16 cellular contexts compared by ENCODE assay signal in genomic region chr4:151983854-151984253, GRCh38.
DNase-seq lines count a peak whose midpoint lies in the region; ATAC-seq and TF ChIP-seq lines count a peak whose summit lies in the region.
"Had no signal": no experiment of that assay in that cellular context is flagged by ENCODE, and none has a peak within 500 bp of the region (broad histone marks: within the 10 kb centered on the region; RNA-seq: fewer than 3 reads in every experiment).

No MANE protein-coding gene starts in this region.

- in situ Hi-C loops in G401 (cut with HindIII; ENCODE audit: low sequenced_read_pairs): no loop called here
- in situ Hi-C loops in astrocyte of the cerebellum (cut with HindIII; ENCODE audit: low sequenced_read_pairs): no loop called here

- DNase-seq in G401 (ENCODE audit: low spot score): peak; percentile 94
- DNase-seq in NCI-H146 (lab: John Stamatoyannopoulos, UW): peak; percentile 79
- peak; percentile 38 for DNase-seq in astrocyte of the cerebellum (ENCODE audit: low read depth)
- peak in 2 of 3 donors; percentile 21 to 65 for DNase-seq in right lobe of liver
- no peak for DNase-seq in iPS-NIHi7 (ENCODE audit: extremely low spot score)
- no peak for DNase-seq in stomach
- no peak for DNase-seq in LoVo (ENCODE audit: low spot score)
- DNase-seq: activated CD4-positive, alpha-beta T cell treated with anti-CD3 and anti-CD28 coated beads, Interleukin-2, amount 50 U/mL, for 1 hour; activated T-cell treated with anti-CD3 and anti-CD28 coated beads, Interleukin-2, amount 50 U/mL, for 1 hour; DMS53; foreskin fibroblast; naive thymus-derived CD8-positive, alpha-beta T cell; NCI-H226; psoas muscle had no signal

- intact Hi-C loops in right lobe of liver (cut with DNase I): no loop called here
- intact Hi-C loops in stomach (cut with DNase I; ENCODE audit: low total_unique reads): no loop called here

- ATAC-seq in right lobe of liver: peak; percentile 62 to 78 (median 71)
- ATAC-seq: naive thymus-derived CD8-positive, alpha-beta T cell; psoas muscle; SK-N-SH treated with all-trans-retinoic acid at 6 μM for 48 hours had no signal

- H3K4me3 ChIP-seq in astrocyte of the cerebellum (ENCODE audit: low read depth, low read length) (no peak overlapping the region), right lobe of liver (no peak overlapping the region), stomach (no peak overlapping the region)
- H3K4me3 ChIP-seq: cardiac muscle cell, psoas muscle had no signal

- H3K4me1 ChIP-seq in right lobe of liver (no peaks in the 10 kb centered on the region), stomach (peaks cover 0 to 5% (median 0%) of the 10 kb centered on the region in 4 donors)
- H3K4me1 ChIP-seq: psoas muscle had no signal

- H3K27me3 ChIP-seq in right lobe of liver: no peaks in the 10 kb centered on the region
- H3K27me3 ChIP-seq in stomach: no peaks in the 10 kb centered on the region
- H3K27me3 ChIP-seq: cardiac muscle cell had no signal

- H3K27ac ChIP-seq in right lobe of liver: no peak overlapping the region
- no peak overlapping the region for H3K27ac ChIP-seq in stomach
- H3K27ac ChIP-seq: cardiac muscle cell, psoas muscle had no signal

- H3K9me3 ChIP-seq in right lobe of liver (no peaks in the 10 kb centered on the region), stomach (no peaks in the 10 kb centered on the region)
- H3K9me3 ChIP-seq: psoas muscle had no signal

- WGBS in right lobe of liver (ENCODE audit: insufficient coverage, low coverage, low lambda C conversion rate, missing lambda C conversion rate): 52% methylated on average over 3 of the region's 3 CpGs
- 41 to 60% (median 58%) methylated on average over 3 of the region's 3 CpGs for WGBS in stomach, 5 donors

- no peak for TF ChIP-seq EP300 in stomach (IDR thresholded peaks at IDR 0.05)

- H3K36me3 ChIP-seq in right lobe of liver (no peaks in the 10 kb centered on the region), stomach (no peaks in the 10 kb centered on the region)
- H3K36me3 ChIP-seq: cardiac muscle cell had no signal

- TF ChIP-seq POLR2A in right lobe of liver (IDR thresholded peaks at IDR 0.05) (no peak), stomach (IDR thresholded peaks at IDR 0.05) (no peak)

- no peak for TF ChIP-seq CTCF in astrocyte of the cerebellum (IDR thresholded peaks at IDR 0.05; ENCODE audit: low read depth, low read length, missing control alignments)
- TF ChIP-seq CTCF in right lobe of liver (IDR thresholded peaks at IDR 0.05): no peak
- TF ChIP-seq CTCF in stomach (IDR thresholded peaks at IDR 0.05): no peak

Comparison
In these comparisons a context has a peak if more than half of its experiments do, and no peak if none do; other contexts are left out.
1. DNase-seq: peak in G401 (single experiment), NCI-H146 (single experiment), astrocyte of the cerebellum (single experiment) and right lobe of liver (2 of 3); none in iPS-NIHi7 (single experiment), stomach (single experiment) and LoVo (single experiment).